9 cellular contexts compared by ENCODE assay signal in the genomic region with DNA sequence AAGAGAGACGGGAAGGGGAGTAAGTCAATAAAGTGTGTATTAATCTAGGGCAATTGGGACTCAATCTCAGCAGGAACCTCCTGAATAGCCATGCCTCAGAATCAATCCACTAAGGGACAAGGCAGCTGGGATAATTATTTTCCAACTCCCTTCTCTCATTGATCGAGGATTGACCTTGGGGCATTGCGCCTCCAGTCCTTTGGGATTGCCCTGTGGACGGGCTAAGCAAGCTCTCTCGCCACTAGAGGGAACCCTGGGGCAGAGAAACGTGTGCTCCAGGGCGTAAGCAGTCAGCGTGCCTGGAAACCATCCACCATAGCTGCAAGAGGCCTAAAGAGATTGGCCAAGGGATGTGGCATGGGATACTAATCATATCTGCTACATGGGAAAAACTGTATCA. TPM values are rescaled to one million over a fixed set of nuclear protein-coding genes. Genes with fewer than 3 reads are reported as not detected.
DNase-seq lines count a peak whose midpoint lies in the region; ATAC-seq and TF ChIP-seq lines count a peak whose summit lies in the region.
"Had no signal": no experiment of that assay in that cellular context is flagged by ENCODE, and none has a peak within 500 bp of the region (broad histone marks: within the 10 kb centered on the region; RNA-seq: fewer than 3 reads in every experiment).

No MANE protein-coding gene starts in this region.

- 44 to 59% methylated on average over 3 to 8 of the region's 8 CpGs for WGBS in endodermal cell (ENCODE audit: insufficient coverage in 1 of 2, insufficient read length in 1 of 2), 2 experiments
- 28% methylated on average over 7 of the region's 8 CpGs for WGBS in mesenchymal stem cell
- 8 to 12% methylated on average over 8 of the region's 8 CpGs for WGBS in testis, 2 donors

- ATAC-seq in WTC11 (peak; percentile 100), HG03159 (IDR thresholded peaks at IDR 0.05; ENCODE audit: unreplicated experiment) (no peak)

- H3K27me3 Mint-ChIP-seq in WTC11 (ENCODE audit: low read depth) (peaks cover 2% of the 10 kb centered on the region; the same call in 1 of the 2 replicates), endodermal cell (ENCODE audit: insufficient read depth) (peaks cover 7% of the 10 kb centered on the region)

- no peak overlapping the region for H4K8ac ChIP-seq in mesenchymal stem cell (ENCODE audit: low read length)

- H3K9me3 ChIP-seq in endodermal cell (ENCODE audit: control insufficient read depth, low read length) (no peaks in the 10 kb centered on the region), mesenchymal stem cell (ENCODE audit: control insufficient read depth, low read length) (no peaks in the 10 kb centered on the region), testis (no peaks in the 10 kb centered on the region)

- intact Hi-C loops in testis (cut with DNase I; ENCODE audit: low total_unique reads) = loop anchor here (10.0 kb wide), 1 partner anchor 49 kb away; no protein-coding TSS in a partner anchor

- no peak overlapping the region for H3K4ac ChIP-seq in mesenchymal stem cell (ENCODE audit: low read depth in 1 of 2, low read length in 2 of 2)

- H2BK15ac ChIP-seq in mesenchymal stem cell (ENCODE audit: low read depth, poor library complexity, severe bottlenecking) = no peak overlapping the region

- H4K91ac ChIP-seq in mesenchymal stem cell (ENCODE audit: low read length) = no peak overlapping the region

- H3K4me1 Mint-ChIP-seq in WTC11 (no peaks in the 10 kb centered on the region), endodermal cell (no peaks in the 10 kb centered on the region)

- no peak overlapping the region for H2BK5ac ChIP-seq in mesenchymal stem cell (ENCODE audit: low read depth, low read length, poor library complexity, severe bottlenecking)

- H3K14ac ChIP-seq in mesenchymal stem cell (ENCODE audit: low read length in 2 of 2) = no peak overlapping the region

- H3K36me3 ChIP-seq in endodermal cell (ENCODE audit: control insufficient read depth, insufficient read depth, low read length) (no peaks in the 10 kb centered on the region), mesenchymal stem cell (ENCODE audit: control insufficient read depth in 1 of 2, insufficient read depth in 2 of 2, low read depth in 1 of 2, low read length in 2 of 2) (no peaks in the 10 kb centered on the region), testis (ENCODE audit: low read depth, missing control alignments) (no peaks in the 10 kb centered on the region)

- H3K18ac ChIP-seq in mesenchymal stem cell (ENCODE audit: low read depth in 1 of 2, low read length in 2 of 2) = no peak overlapping the region

- H3K9me3 Mint-ChIP-seq in WTC11 (peaks cover 22% of the 10 kb centered on the region), endodermal cell (no peaks in the 10 kb centered on the region)

- CTCF ChIA-PET in WTC11 (lab: Charles Lee) = interaction anchor here (0.6 to 2.3 kb wide), 28 partner anchors 8 to 1186 kb away, joined by 3 to 17 read pairs (median 4); a partner anchor contains a TSS

- POLR2A ChIA-PET in WTC11 (lab: Charles Lee) = interaction anchor here (0.6 to 0.9 kb wide), 2 partner anchors 39 to 662 kb away, joined by 3 read pairs; no protein-coding TSS in a partner anchor

- no peak overlapping the region for H2AK5ac ChIP-seq in mesenchymal stem cell (ENCODE audit: low read length, severe bottlenecking)

- no peaks in the 10 kb centered on the region for H3K79me1 ChIP-seq in mesenchymal stem cell (replicated peaks; ENCODE audit: low read length, poor library complexity, severe bottlenecking)

- H3K27ac Mint-ChIP-seq in WTC11 (no peak overlapping the region), endodermal cell (no peak overlapping the region)
- H3K27ac Mint-ChIP-seq: naive B cell had no signal

- DNase-seq in AG09309 (ENCODE audit: low read depth) (peak; percentile 46), GM13977 (ENCODE audit: low spot score) (peak; percentile 48), NCI-H1417 (lab: John Stamatoyannopoulos, UW) (peak; percentile 26 to 79 (median 55)), WTC11 (ENCODE audit: low spot score) (peak; percentile 85), endodermal cell (peak; percentile 92), mesenchymal stem cell (peak; percentile 62), testis (peak; percentile 91)
- DNase-seq: naive B cell had no signal

- in situ Hi-C loops in GM13977 (cut with MboI; ENCODE audit: low pct_unique_long_range_greater_than_20kb, low sequenced_read_pairs, unreplicated experiment) = no loop called here

- H2BK12ac ChIP-seq in mesenchymal stem cell (ENCODE audit: low read length in 2 of 2) = no peak overlapping the region

- TF ChIP-seq POLR2A in testis (IDR thresholded peaks at IDR 0.05) = no peak

- H3K27ac ChIP-seq in endodermal cell (ENCODE audit: low read depth, low read length) (no peak overlapping the region), mesenchymal stem cell (ENCODE audit: low read length, poor library complexity, severe bottlenecking) (no peak overlapping the region), testis (no peak overlapping the region)

- H3K9ac ChIP-seq in endodermal cell (ENCODE audit: extremely low read depth, low read length, poor library complexity, severe bottlenecking) = no peak overlapping the region
- peak overlapping the region; percentile 49 for H3K9ac ChIP-seq in mesenchymal stem cell (ENCODE audit: low read length)

- H3K4me1 ChIP-seq in endodermal cell (ENCODE audit: control insufficient read depth, insufficient read depth, low read length) (no peaks in the 10 kb centered on the region), mesenchymal stem cell (ENCODE audit: control insufficient read depth, insufficient read depth, low read depth, low read length) (no peaks in the 10 kb centered on the region), testis (no peaks in the 10 kb centered on the region)

- H2BK120ac ChIP-seq in mesenchymal stem cell (ENCODE audit: low read depth, low read length) = no peak overlapping the region

- no peak overlapping the region for H2AFZ ChIP-seq in mesenchymal stem cell (ENCODE audit: low read depth, low read length)

- peak; percentile 76 for TF ChIP-seq CTCF in AG09309 (IDR thresholded peaks at IDR 0.05; ENCODE audit: control insufficient read depth, insufficient read depth, low read depth, low read length, missing control alignments)
- TF ChIP-seq CTCF in GM13977 (IDR thresholded peaks at IDR 0.05; ENCODE audit: extremely low read depth, insufficient read depth, missing control alignments) = peak; percentile 73
- peak; percentile 56; the same call in 1 of the 2 replicates for TF ChIP-seq CTCF in WTC11 (IDR thresholded peaks at IDR 0.05)
- peak; percentile 96 for TF ChIP-seq CTCF in endodermal cell (conservative IDR thresholded peaks at IDR 0.05)
- TF ChIP-seq CTCF in testis (IDR thresholded peaks at IDR 0.05) = peak; percentile 50 to 54 (median 53)

- H3K27me3 ChIP-seq in endodermal cell (ENCODE audit: control insufficient read depth, insufficient read depth, low read length, poor library complexity, severe bottlenecking) (no peaks in the 10 kb centered on the region), mesenchymal stem cell (ENCODE audit: control insufficient read depth in 1 of 2, insufficient read depth in 1 of 2, low read length in 2 of 2) (peaks cover 0 to 4% of the 10 kb centered on the region in 2 experiments), testis (no peaks in the 10 kb centered on the region)

- no peak overlapping the region for H3K23ac ChIP-seq in mesenchymal stem cell (ENCODE audit: low read length in 2 of 2)

- H3K4me3 ChIP-seq in AG09309 (ENCODE audit: control insufficient read depth, low read depth, low read length) (no peak overlapping the region), endodermal cell (ENCODE audit: low read length) (no peak overlapping the region), mesenchymal stem cell (ENCODE audit: insufficient read depth in 1 of 2, low read depth in 1 of 2, low read length in 2 of 2) (no peak overlapping the region), testis (no peak overlapping the region)

- H3K36me3 Mint-ChIP-seq in WTC11 (peaks cover 2% of the 10 kb centered on the region; the same call in 1 of the 2 replicates), endodermal cell (ENCODE audit: low read depth) (no peaks in the 10 kb centered on the region)
- H3K36me3 Mint-ChIP-seq: naive B cell had no signal

- H3K4me3 Mint-ChIP-seq in WTC11 (no peak overlapping the region), endodermal cell (no peak overlapping the region)
- H3K4me3 Mint-ChIP-seq: naive B cell had no signal

- no peak overlapping the region for H3K4me2 ChIP-seq in mesenchymal stem cell (ENCODE audit: low read length, poor library complexity, severe bottlenecking)

TF ChIP-seq in WTC11, 78 proteins besides CTCF, POLR2A, EP300 and RAD21 (continues in another document):
- no peak for TF ChIP-seq ZNF317 (CRISPR knock-in tag; IDR thresholded peaks at IDR 0.05; ENCODE audit: borderline replicate concordance, low read depth)
- TF ChIP-seq GABPB1 (CRISPR knock-in tag; IDR thresholded peaks at IDR 0.05) = peak; percentile 37; the same call in 1 of the 2 replicates

RNA-seq across cellular contexts. Expression of a gene that starts 53.9 kb away (rescaled TPM):
- total RNA-seq in WTC11 (2021) (12.1 to 15.7 TPM (median 13.4 TPM) in 3 replicates), endodermal cell (10 to 100 TPM; 12.9 to 18.2 TPM), testis (10 to 100 TPM; 17.7 to 29.3 TPM)
- polyA plus RNA-seq in endodermal cell (2013, experiment 1 of 2) = 11.5 TPM
- 12.5 TPM for polyA plus RNA-seq in endodermal cell (2013, experiment 2 of 2)
- polyA plus RNA-seq in mesenchymal stem cell (2013, experiment 1 of 2) = 5.7 TPM
- polyA plus RNA-seq in mesenchymal stem cell (2013, experiment 2 of 2) = 5.2 TPM
- 19.6 TPM for polyA plus RNA-seq in testis (ENCODE audit: insufficient read depth, low read depth, low replicate concordance)
